Comparison of ENCODE assay signal across 12 cellular contexts in genomic region chr14:69687963-69688649, GRCh38.
DNase-seq lines count a peak whose midpoint lies in the region; ATAC-seq and TF ChIP-seq lines count a peak whose summit lies in the region.
"Had no signal": no experiment of that assay in that cellular context is flagged by ENCODE, and none has a peak within 500 bp of the region (broad histone marks: within the 10 kb centered on the region; RNA-seq: fewer than 3 reads in every experiment).

No MANE protein-coding gene starts in this region.

- peaks cover 34% of the 10 kb centered on the region for H3K36me3 Mint-ChIP-seq in T-helper 1 cell treated with Interleukin-12 subunit alpha and Interleukin-12 subunit beta and Interleukin-4 antibody, amounts not matched to agents 30 μg/mL and 1 μg/mL, for 36 hours (ENCODE audit: low read depth)
- no peaks in the 10 kb centered on the region for H3K36me3 Mint-ChIP-seq in HFFc6 (ENCODE audit: low read depth)

- no peak for TF ChIP-seq CTCF in HFFc6 (IDR thresholded peaks at IDR 0.05)

- no peak for DNase-seq in T-helper 1 cell
- DNase-seq in NCI-H1930 (lab: John Stamatoyannopoulos, UW): peak; percentile 20 to 72
- peak; percentile 83 for DNase-seq in foreskin melanocyte
- no peak for DNase-seq in sciatic nerve (ENCODE audit: low spot score)
- DNase-seq in HFFc6: no peak
- DNase-seq in KBM-7: no peak
- DNase-seq: aorta; effector CD8-positive, alpha-beta T cell; trophoblast cell had no signal

- peak overlapping the region; percentile 39 for H3K4me3 Mint-ChIP-seq in T-helper 1 cell treated with Interleukin-12 subunit alpha and Interleukin-12 subunit beta and Interleukin-4 antibody, amounts not matched to agents 30 μg/mL and 1 μg/mL, for 36 hours
- no peak overlapping the region for H3K4me3 Mint-ChIP-seq in HFFc6

- no peaks in the 10 kb centered on the region for H3K9me3 Mint-ChIP-seq in T-helper 1 cell treated with Interleukin-12 subunit alpha and Interleukin-12 subunit beta and Interleukin-4 antibody, amounts not matched to agents 30 μg/mL and 1 μg/mL, for 36 hours
- no peaks in the 10 kb centered on the region for H3K9me3 Mint-ChIP-seq in HFFc6

- intact Hi-C loops in sciatic nerve (cut with DNase I): no loop called here

- H3K27ac Mint-ChIP-seq in T-helper 1 cell treated with Interleukin-12 subunit alpha and Interleukin-12 subunit beta and Interleukin-4 antibody, amounts not matched to agents 30 μg/mL and 1 μg/mL, for 36 hours: peak overlapping the region; percentile 72
- no peak overlapping the region for H3K27ac Mint-ChIP-seq in HFFc6

- ATAC-seq in sciatic nerve (peak; percentile 88), GM18511 (IDR thresholded peaks at IDR 0.05; ENCODE audit: unreplicated experiment) (no peak)
- ATAC-seq: gastroesophageal sphincter had no signal

- in situ Hi-C loops in KBM-7 (cut with MboI; ENCODE audit: low pct_unique_long_range_greater_than_20kb, low sequenced_read_pairs): no loop called here

- peaks cover 73% of the 10 kb centered on the region for H3K4me1 Mint-ChIP-seq in T-helper 1 cell treated with Interleukin-12 subunit alpha and Interleukin-12 subunit beta and Interleukin-4 antibody, amounts not matched to agents 30 μg/mL and 1 μg/mL, for 36 hours (ENCODE audit: low read depth)
- peaks cover 9% of the 10 kb centered on the region for H3K4me1 Mint-ChIP-seq in HFFc6 (ENCODE audit: low read depth)

- H3K27me3 Mint-ChIP-seq in T-helper 1 cell treated with Interleukin-12 subunit alpha and Interleukin-12 subunit beta and Interleukin-4 antibody, amounts not matched to agents 30 μg/mL and 1 μg/mL, for 36 hours (ENCODE audit: low read depth): no peaks in the 10 kb centered on the region
- no peaks in the 10 kb centered on the region; the same call in none of the 2 replicates for H3K27me3 Mint-ChIP-seq in HFFc6 (ENCODE audit: insufficient read depth)

Comparison
In these comparisons a context has a peak if more than half of its experiments do, and no peak if none do; other contexts are left out.
1. DNase-seq: peak in NCI-H1930 (2 of 2) and foreskin melanocyte (single experiment); none in T-helper 1 cell (0 of 5), sciatic nerve (single experiment), HFFc6 (single experiment) and KBM-7 (single experiment).